8 cellular contexts compared by ENCODE assay signal in genomic region chr4:87219648-87220093, GRCh38. TPM values are rescaled to one million over a fixed set of nuclear protein-coding genes. Genes with fewer than 3 reads are reported as not detected.
DNase-seq lines count a peak whose midpoint lies in the region; ATAC-seq, FAIRE-seq and TF ChIP-seq lines count a peak whose summit lies in the region.

No MANE protein-coding gene starts in this region.

- H3K36me3 ChIP-seq in Panc1 (ENCODE audit: control insufficient read depth, insufficient read depth, low read length): peaks cover 4% of the 10 kb centered on the region; the same call in 1 of the 2 replicates
- H3K36me3 ChIP-seq in right atrium auricular region: no peaks in the 10 kb centered on the region
- no peaks in the 10 kb centered on the region for H3K36me3 ChIP-seq in rectal smooth muscle tissue (ENCODE audit: control insufficient read depth, insufficient read depth, low read length)

- TF ChIP-seq CTCF in AG04450 (IDR thresholded peaks at IDR 0.05; ENCODE audit: low read depth, low read length) (peak; percentile 33), Panc1 (IDR thresholded peaks at IDR 0.05) (peak; percentile 60), right atrium auricular region (IDR thresholded peaks at IDR 0.05) (no peak)

- H3K4me3 ChIP-seq in AG04450 (ENCODE audit: low read depth, low read length) (peak overlapping the region; percentile 99), Panc1 (ENCODE audit: low read depth in 2 of 2, low read length in 2 of 2) (peak overlapping the region; percentile 85 to 86), right atrium auricular region (peak overlapping the region; percentile 84 to 96), rectal smooth muscle tissue (ENCODE audit: low read length) (peak overlapping the region; percentile 98)

- ATAC-seq in GM18520 (IDR thresholded peaks at IDR 0.05; ENCODE audit: unreplicated experiment) (peak; percentile 20), HG03064 (IDR thresholded peaks at IDR 0.05; ENCODE audit: low read depth, unreplicated experiment) (peak; percentile 34), Panc1 (peak; percentile 39)
- peak; percentile 34 to 38 for ATAC-seq in activated naive CD4-positive, alpha-beta T cell treated with anti-CD3 and anti-CD28 coated beads, Interleukin-2, amount 50 U/mL, for 72 hours

- in situ Hi-C loops in Panc1 (cut with HindIII; ENCODE audit: low pct_unique_long_range_greater_than_20kb, low sequenced_read_pairs): no loop called here

- H3K27me3 ChIP-seq in AG04450 (ENCODE audit: control insufficient read depth, insufficient read depth, low read length) (no peaks in the 10 kb centered on the region), Panc1 (ENCODE audit: control insufficient read depth, insufficient read depth, low read length) (no peaks in the 10 kb centered on the region), right atrium auricular region (no peaks in the 10 kb centered on the region), rectal smooth muscle tissue (ENCODE audit: control insufficient read depth, insufficient read depth, low read length) (no peaks in the 10 kb centered on the region)

- H3K4me1 ChIP-seq in Panc1 (ENCODE audit: control insufficient read depth, insufficient read depth, low read length) (0 out of 2 replicates have a peak, but pooled peaks cover 4% of the 10 kb centered on the region), right atrium auricular region (peaks cover 0 to 20% of the 10 kb centered on the region in 2 donors), rectal smooth muscle tissue (ENCODE audit: control insufficient read depth, insufficient read depth, low read length) (peaks cover 3% of the 10 kb centered on the region)

- peak overlapping the region; percentile 70 for H3K27ac ChIP-seq in AG04450 (ENCODE audit: low read depth, low read length)
- peak overlapping the region; percentile 84 for H3K27ac ChIP-seq in Panc1 (ENCODE audit: low read length)
- peak overlapping the region; percentile 93 to 96 for H3K27ac ChIP-seq in right atrium auricular region
- H3K27ac ChIP-seq in rectal smooth muscle tissue (ENCODE audit: low read depth, low read length): peak overlapping the region; percentile 92

- H3K9me3 Mint-ChIP-seq in activated naive CD4-positive, alpha-beta T cell treated with anti-CD3 and anti-CD28 coated beads, Interleukin-2, amount 50 U/mL, for 72 hours: no peaks in the 10 kb centered on the region

- no peak for FAIRE-seq in RCC 7860 (lab: Jason Lieb, UNC)

- intact Hi-C loops in Panc1 (cut with micrococcal nuclease; ENCODE audit: unreplicated experiment): no loop called here

- BruUV-seq in Panc1 (replicated peaks; lab: Mats Ljungman, UMichigan): no TSS peak

- CTCF ChIA-PET in AG04450 (lab: Charles Lee) (interaction anchor here (0.5 to 2.1 kb wide), 8 partner anchors 15 to 317 kb away, joined by 3 to 9 read pairs (median 6); no protein-coding TSS in a partner anchor), Panc1 (lab: Charles Lee) (no interaction called here)

- H3K9me3 ChIP-seq in AG04450 (ENCODE audit: control insufficient read depth, insufficient read depth, low read length) (no peaks in the 10 kb centered on the region; the same call in 1 of the 2 replicates), Panc1 (ENCODE audit: control insufficient read depth, insufficient read depth, low read depth, low read length) (no peaks in the 10 kb centered on the region), right atrium auricular region (no peaks in the 10 kb centered on the region)

- no peak for DNase-seq in AG04450 (ENCODE audit: low read depth, low spot score)
- no peak for DNase-seq in Panc1 (ENCODE audit: low read depth, low spot score)
- peak; percentile 40 to 71 for DNase-seq in activated naive CD4-positive, alpha-beta T cell treated with anti-CD3 and anti-CD28 coated beads, Interleukin-2, amount 50 U/mL, for 72 hours (ENCODE audit: low spot score in 2 of 2)
- no peak for DNase-seq in right atrium auricular region (ENCODE audit: low spot score)
- DNase-seq in RCC 7860 (ENCODE audit: low spot score): no peak

- peaks cover 0 to 8% of the 10 kb centered on the region in 2 donors for H3K36me3 Mint-ChIP-seq in activated naive CD4-positive, alpha-beta T cell treated with anti-CD3 and anti-CD28 coated beads, Interleukin-2, amount 50 U/mL, for 72 hours

- H3K9ac ChIP-seq in rectal smooth muscle tissue (ENCODE audit: low read length): peak overlapping the region; percentile 93

- POLR2A ChIA-PET in AG04450 (lab: Yijun Ruan, JAX) (no interaction called here), Panc1 (lab: Charles Lee) (no interaction called here)

- peak overlapping the region; percentile 57 to 91 for H3K27ac Mint-ChIP-seq in activated naive CD4-positive, alpha-beta T cell treated with anti-CD3 and anti-CD28 coated beads, Interleukin-2, amount 50 U/mL, for 72 hours

RNA-seq across cellular contexts. Expression of gene KLHL8, which starts 0.7 kb away (rescaled TPM):
- polyA plus RNA-seq in AG04450 (2011; rRNA removed): 6.3 and 9.0 TPM in 2 replicates
- polyA minus RNA-seq in AG04450 (2011; rRNA and poly(A)+ RNA removed): 15.0 and 22.1 TPM in 2 replicates
- total RNA-seq in Panc1 (2021; ENCODE audit: unreplicated experiment): 9.0 TPM
- 8.9 TPM for polyA plus RNA-seq in Panc1 (2012; ENCODE audit: insufficient read length)
- 10 to 100 TPM in 1 of 2 donors, 1 to 10 TPM in 1; 8.4 to 13.6 TPM for total RNA-seq in activated naive CD4-positive, alpha-beta T cell treated with anti-CD3 and anti-CD28 coated beads, Interleukin-2, amount 50 U/mL, for 72 hours
- total RNA-seq in right atrium auricular region: 1 to 10 TPM; 5.9 to 6.9 TPM

Comparison
In these comparisons a context has a peak if more than half of its experiments do, and no peak if none do; other contexts are left out.
1. DNase-seq: peak in activated naive CD4-positive, alpha-beta T cell treated with anti-CD3 and anti-CD28 coated beads, Interleukin-2, amount 50 U/mL, for 72 hours (2 of 2); none in AG04450 (single experiment), Panc1 (single experiment), right atrium auricular region (single experiment) and RCC 7860 (single experiment).
2. CTCF ChIP-seq: peak in AG04450 (single experiment) and Panc1 (single experiment); none in right atrium auricular region (0 of 2).
3. Peak in every context shown above with its lines, with median percentiles within 50 percentile points of each other: H3K27ac ChIP-seq, H3K4me3 ChIP-seq and ATAC-seq.